ENCODE assay signal across 8 cellular contexts in the genomic region with DNA sequence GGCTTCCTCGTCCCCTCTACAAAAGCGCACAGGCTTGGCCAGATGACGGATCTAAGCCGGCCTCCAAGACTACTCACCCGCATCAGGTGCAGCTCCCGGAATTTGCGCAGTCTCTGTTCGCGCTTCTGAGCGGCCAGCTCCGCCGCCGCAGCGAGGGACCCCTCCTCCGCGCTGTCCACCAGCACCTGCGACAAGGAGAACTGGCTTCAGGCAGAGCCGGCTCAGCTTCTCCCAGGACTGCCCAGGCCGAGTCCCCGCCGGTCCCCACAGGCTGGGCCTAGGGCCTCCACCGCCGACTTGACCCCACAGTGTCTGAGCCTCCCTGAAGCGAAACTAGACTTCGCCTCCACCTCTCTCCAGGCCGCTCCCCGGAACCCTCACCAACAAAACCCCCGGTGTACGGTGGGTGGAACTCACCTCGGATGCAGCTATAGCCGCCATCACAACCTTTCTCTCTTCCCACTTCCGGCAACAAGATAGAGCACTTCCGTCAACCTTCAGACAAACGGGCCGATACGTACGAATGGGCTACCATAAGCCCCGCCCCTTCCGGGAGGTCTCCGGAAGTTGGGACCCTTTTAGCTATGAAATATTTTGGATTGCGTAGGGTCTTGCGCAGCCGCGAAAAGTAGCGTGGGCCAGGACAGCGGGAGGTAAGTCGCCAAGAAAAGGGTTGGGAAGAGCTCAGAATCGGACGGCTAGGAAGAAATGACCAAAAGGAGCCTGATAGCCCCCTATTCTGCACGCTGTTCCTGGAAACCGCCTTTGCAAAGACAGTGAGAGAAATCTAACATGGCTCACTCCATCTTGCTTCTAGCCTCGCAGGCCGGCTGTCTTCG. TPM values are rescaled to one million over a fixed set of nuclear protein-coding genes. Genes with fewer than 3 reads are reported as not detected.
DNase-seq lines count a peak whose midpoint lies in the region; ATAC-seq and TF ChIP-seq lines count a peak whose summit lies in the region.

A gene (minus strand): TSS at position 476 of the 839 bp plus-strand sequence. CDS start 35 bp downstream, at position 441.

- intact Hi-C loops in head of caudate nucleus (cut with DNase I): no loop called here

- H3K9me3 Mint-ChIP-seq in activated naive CD8-positive, alpha-beta T cell treated with anti-CD3 and anti-CD28 coated beads for 36 hours: no peaks in the 10 kb centered on the region
- no peaks in the 10 kb centered on the region for H3K9me3 Mint-ChIP-seq in osteocyte (ENCODE audit: unreplicated experiment)

- H3K27me3 Mint-ChIP-seq in activated naive CD8-positive, alpha-beta T cell treated with anti-CD3 and anti-CD28 coated beads for 36 hours: no peaks in the 10 kb centered on the region
- H3K27me3 Mint-ChIP-seq in osteocyte (ENCODE audit: unreplicated experiment): no peaks in the 10 kb centered on the region

- TF ChIP-seq CTCF in GM06990 (IDR thresholded peaks at IDR 0.05; ENCODE audit: insufficient read depth, low read length, poor library complexity, severe bottlenecking): no peak
- no peak for TF ChIP-seq CTCF in osteocyte (IDR thresholded peaks at IDR 0.05)

- peak within 1 kb of the TSS; percentile 97 for H3K27ac ChIP-seq in thymus (ENCODE audit: low read depth)

- ATAC-seq in HG02623 (IDR thresholded peaks at IDR 0.05; ENCODE audit: unreplicated experiment): peak; percentile 71

- DNase-seq in GM06990 (ENCODE audit: extremely low read depth, insufficient read length) (peak; percentile 84), NCI-H1105 (lab: John Stamatoyannopoulos, UW) (peak; percentile 94), SKM-1 (lab: John Stamatoyannopoulos, UW; ENCODE audit: unreplicated experiment) (peak; percentile 78), head of caudate nucleus (peak; percentile 88 to 98 (median 95)), osteocyte (ENCODE audit: extremely low spot score, unreplicated experiment) (peak; percentile 95)
- peak; percentile 92 for DNase-seq in activated naive CD8-positive, alpha-beta T cell treated with anti-CD3 and anti-CD28 coated beads for 36 hours

- H3K4me3 Mint-ChIP-seq in activated naive CD8-positive, alpha-beta T cell treated with anti-CD3 and anti-CD28 coated beads for 36 hours: no peak within 1 kb of the TSS
- no peak within 1 kb of the TSS for H3K4me3 Mint-ChIP-seq in osteocyte (ENCODE audit: unreplicated experiment)

- H3K4me3 ChIP-seq in GM06990 (replicated peaks; ENCODE audit: low read depth, low read length): peak within 1 kb of the TSS; percentile 84
- H3K4me3 ChIP-seq in thymus (ENCODE audit: low read length): peak within 1 kb of the TSS; percentile 99

- under 1% methylated on average over 54 of the region's 54 CpGs for WGBS in thymus

- peaks cover 11% of the 10 kb centered on the region for H3K4me1 ChIP-seq in thymus (ENCODE audit: control insufficient read depth, insufficient read depth, low read length)

- H3K36me3 Mint-ChIP-seq in activated naive CD8-positive, alpha-beta T cell treated with anti-CD3 and anti-CD28 coated beads for 36 hours: peaks cover 18% of the 10 kb centered on the region
- peaks cover 25% of the 10 kb centered on the region for H3K36me3 Mint-ChIP-seq in osteocyte (ENCODE audit: unreplicated experiment)

- H3K27ac Mint-ChIP-seq in activated naive CD8-positive, alpha-beta T cell treated with anti-CD3 and anti-CD28 coated beads for 36 hours: no peak within 1 kb of the TSS
- no peak within 1 kb of the TSS for H3K27ac Mint-ChIP-seq in osteocyte (ENCODE audit: unreplicated experiment)

- peaks cover 2% of the 10 kb centered on the region; the same call in 1 of the 2 replicates for H3K36me3 ChIP-seq in GM06990 (ENCODE audit: control insufficient read depth, insufficient read depth, low read length)
- peaks cover 33% of the 10 kb centered on the region for H3K36me3 ChIP-seq in thymus (ENCODE audit: control insufficient read depth, insufficient read depth)

- no peaks in the 10 kb centered on the region for H3K9me3 ChIP-seq in thymus (ENCODE audit: control insufficient read depth)

- H3K4me1 Mint-ChIP-seq in activated naive CD8-positive, alpha-beta T cell treated with anti-CD3 and anti-CD28 coated beads for 36 hours: peaks cover 32% of the 10 kb centered on the region
- H3K4me1 Mint-ChIP-seq in osteocyte (ENCODE audit: unreplicated experiment): peaks cover 21% of the 10 kb centered on the region

- no peaks in the 10 kb centered on the region for H3K27me3 ChIP-seq in GM06990 (replicated peaks; ENCODE audit: control insufficient read depth, insufficient read depth, low read length)
- H3K27me3 ChIP-seq in thymus (ENCODE audit: control insufficient read depth, insufficient read depth): no peaks in the 10 kb centered on the region

RNA-seq across cellular contexts. Expression of the gene that starts here (rescaled TPM):
- 10 to 100 TPM; 34.8 to 36.6 TPM for total RNA-seq in activated naive CD8-positive, alpha-beta T cell treated with anti-CD3 and anti-CD28 coated beads for 36 hours
- total RNA-seq in osteocyte: 35.6 and 38.4 TPM in 2 replicates
- 150 TPM for polyA plus RNA-seq in thymus

Comparison
In these comparisons a context has a peak if more than half of its experiments do, and no peak if none do; other contexts are left out.
1. Peak in every context shown above with its lines: DNase-seq, ATAC-seq, H3K4me3 ChIP-seq and H3K27ac ChIP-seq.